Comparison of ENCODE assay signal across 8 cellular contexts in genomic region chr22:24145446-24146189, GRCh38. TPM values are rescaled to one million over a fixed set of nuclear protein-coding genes. Genes with fewer than 3 reads are reported as not detected.
A peak's percentile ranks its signal among the peaks of the same experiment; 100 is the strongest.
DNase-seq lines count a peak whose midpoint lies in the region; ATAC-seq and TF ChIP-seq lines count a peak whose summit lies in the region.

No MANE protein-coding gene starts in this region.

- ATAC-seq in natural killer cell treated with Interleukin-12 subunit alpha and Interleukin-12 subunit beta and Interleukin-15 and Interleukin-18, amount 100 ng/mL, for 72 hours, result no peak

- H3K79me2 ChIP-seq in ACC112 (ENCODE audit: control insufficient read depth, insufficient read depth, low read length, unreplicated experiment), result no peaks in the 10 kb centered on the region

- peaks cover 26% of the 10 kb centered on the region for H3K4me1 ChIP-seq in ACC112 (ENCODE audit: control insufficient read depth, insufficient read depth, low read length, unreplicated experiment)

- TF ChIP-seq CTCF in NB4 (IDR thresholded peaks at IDR 0.05; ENCODE audit: low read depth, low read length) (no peak), dorsolateral prefrontal cortex (IDR thresholded peaks at IDR 0.05 in 54 of 56, conservative IDR thresholded peaks at IDR 0.05 in 2 of 56; ENCODE audit: low read depth in 1 of 56, partially characterized antibody in 56 of 56) (no peak)

- intact Hi-C loops in dorsolateral prefrontal cortex (cut with DNase I), result no loop called here

- no peaks in the 10 kb centered on the region for H3K36me3 Mint-ChIP-seq in natural killer cell treated with Interleukin-12 subunit alpha and Interleukin-12 subunit beta and Interleukin-15 and Interleukin-18, amount 100 ng/mL, for 72 hours

- H3K9me3 Mint-ChIP-seq in natural killer cell treated with Interleukin-12 subunit alpha and Interleukin-12 subunit beta and Interleukin-15 and Interleukin-18, amount 100 ng/mL, for 72 hours, result no peaks in the 10 kb centered on the region

- peaks cover 27 to 37% of the 10 kb centered on the region in 2 donors for H3K4me1 Mint-ChIP-seq in natural killer cell treated with Interleukin-12 subunit alpha and Interleukin-12 subunit beta and Interleukin-15 and Interleukin-18, amount 100 ng/mL, for 72 hours (ENCODE audit: low read depth in 2 of 2)

- H3K27ac Mint-ChIP-seq in natural killer cell treated with Interleukin-12 subunit alpha and Interleukin-12 subunit beta and Interleukin-15 and Interleukin-18, amount 100 ng/mL, for 72 hours, result peak overlapping the region; percentile 76 to 89

- H3K36me3 ChIP-seq in ACC112 (ENCODE audit: insufficient read depth, low read length), result no peaks in the 10 kb centered on the region

- H3K4me3 Mint-ChIP-seq in natural killer cell treated with Interleukin-12 subunit alpha and Interleukin-12 subunit beta and Interleukin-15 and Interleukin-18, amount 100 ng/mL, for 72 hours, result peak overlapping the region; percentile 24

- no peaks in the 10 kb centered on the region for H3K27me3 Mint-ChIP-seq in natural killer cell treated with Interleukin-12 subunit alpha and Interleukin-12 subunit beta and Interleukin-15 and Interleukin-18, amount 100 ng/mL, for 72 hours

- no peak for TF ChIP-seq POLR2A in NB4 (IDR thresholded peaks at IDR 0.05; ENCODE audit: extremely low read depth, insufficient read length)

- peak overlapping the region; percentile 74 for H3K27ac ChIP-seq in ACC112 (ENCODE audit: low read depth, low read length)
- H3K27ac ChIP-seq in dorsolateral prefrontal cortex, result peak overlapping the region in 57 of 59 donors; percentile 36 to 98 (median 82)

- no peak for DNase-seq in NB4 (ENCODE audit: low read depth)
- DNase-seq in dorsolateral prefrontal cortex, result no peak
- DNase-seq in natural killer cell treated with Interleukin-12 subunit alpha and Interleukin-12 subunit beta and Interleukin-15 and Interleukin-18, amount 100 ng/mL, for 72 hours (ENCODE audit: low spot score), result no peak
- no peak for DNase-seq in HuH-7.5 (ENCODE audit: low spot score)
- no peak for DNase-seq in globus pallidus (ENCODE audit: low spot score)
- no peak for DNase-seq in NK-92 treated with Interleukin-12 subunit alpha and Interleukin-12 subunit beta, amount 100 ng/mL, for 24 hours (lab: John Stamatoyannopoulos, UW)
- DNase-seq in cerebellum (ENCODE audit: low spot score), result no peak

- H3K4me3 ChIP-seq in ACC112 (ENCODE audit: low read depth, low read length) (peak overlapping the region; percentile 40; the same call in 1 of the 2 replicates), NB4 (ENCODE audit: low read depth, low read length) (peak overlapping the region; percentile 2), dorsolateral prefrontal cortex (peak overlapping the region in 3 of 59 donors; percentile 5 to 11 (median 6))

- H3K27me3 ChIP-seq in ACC112 (ENCODE audit: insufficient read depth, low read length) (no peaks in the 10 kb centered on the region), dorsolateral prefrontal cortex (no peaks in the 10 kb centered on the region)

- no peak overlapping the region for H2AFZ ChIP-seq in ACC112 (ENCODE audit: low read length, unreplicated experiment)

RNA-seq across cellular contexts. Expression of gene SUSD2, which starts 35.7 kb away (rescaled TPM):
- total RNA-seq in dorsolateral prefrontal cortex (10 to 100 TPM in 2 of 120 experiments, 1 to 10 TPM in 96, under 1 TPM in 22; 0.41 to 16.9 (median 1.5) TPM), cerebellum (0.54 TPM)
- total RNA-seq in natural killer cell treated with Interleukin-12 subunit alpha and Interleukin-12 subunit beta and Interleukin-15 and Interleukin-18, amount 100 ng/mL, for 72 hours, result 1 to 10 TPM; 2.4 to 2.7 TPM
